ENCODE assay signal across 8 cellular contexts in genomic region chr1:203765029-203765837, GRCh38. TPM values are rescaled to one million over a fixed set of nuclear protein-coding genes. Genes with fewer than 3 reads are reported as not detected.
DNase-seq lines count a peak whose midpoint lies in the region; ATAC-seq lines count a peak whose summit lies in the region.

A gene with protein sequence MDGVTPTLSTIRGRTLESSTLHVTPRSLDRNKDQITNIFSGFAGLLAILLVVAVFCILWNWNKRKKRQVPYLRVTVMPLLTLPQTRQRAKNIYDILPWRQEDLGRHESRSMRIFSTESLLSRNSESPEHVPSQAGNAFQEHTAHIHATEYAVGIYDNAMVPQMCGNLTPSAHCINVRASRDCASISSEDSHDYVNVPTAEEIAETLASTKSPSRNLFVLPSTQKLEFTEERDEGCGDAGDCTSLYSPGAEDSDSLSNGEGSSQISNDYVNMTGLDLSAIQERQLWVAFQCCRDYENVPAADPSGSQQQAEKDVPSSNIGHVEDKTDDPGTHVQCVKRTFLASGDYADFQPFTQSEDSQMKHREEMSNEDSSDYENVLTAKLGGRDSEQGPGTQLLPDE (plus strand): TSS chr1:203765183. CDS start chr1:203765566, 383 bp downstream.

- CTCF ChIA-PET in activated CD8-positive, alpha-beta memory T cell treated with anti-CD3 and anti-CD28 coated beads for 36 hours (lab: Charles Lee): interaction anchor here (0.7 to 1.4 kb wide), 3 partner anchors 18 to 424 kb away, joined by 3 to 4 read pairs (median 3); no protein-coding TSS in a partner anchor

- POLR2A ChIA-PET in activated CD8-positive, alpha-beta memory T cell treated with anti-CD3 and anti-CD28 coated beads for 36 hours (lab: Charles Lee): interaction anchor here (0.5 to 2.2 kb wide), 13 partner anchors 9 to 1356 kb away, joined by 3 to 7 read pairs (median 4); partner anchors contain the start of genes ATP2B4, BTG2 and RBBP5

- peak; percentile 83 for ATAC-seq in GM18909 (IDR thresholded peaks at IDR 0.05; ENCODE audit: poor library complexity, unreplicated experiment)
- peak; percentile 67 for ATAC-seq in HG03439 (IDR thresholded peaks at IDR 0.05; ENCODE audit: unreplicated experiment)

- DNase-seq in mucosa of gallbladder (ENCODE audit: low spot score) (peak; percentile 36), T1000 (lab: John Stamatoyannopoulos, UW) (no peak), NCI-H1105 treated with DMSO at 0.1 percent for 48 hours (lab: John Stamatoyannopoulos, UW) (no peak), cerebellar cortex (ENCODE audit: low spot score) (no peak), medulla oblongata (ENCODE audit: extremely low spot score) (no peak)

RNA-seq across cellular contexts. Expression of the gene that starts here (rescaled TPM):
- total RNA-seq in activated CD8-positive, alpha-beta memory T cell treated with anti-CD3 and anti-CD28 coated beads for 36 hours: 10 to 100 TPM; 21.4 to 21.7 TPM
- total RNA-seq in mucosa of gallbladder: 1.9 TPM
